In the genomic region with DNA sequence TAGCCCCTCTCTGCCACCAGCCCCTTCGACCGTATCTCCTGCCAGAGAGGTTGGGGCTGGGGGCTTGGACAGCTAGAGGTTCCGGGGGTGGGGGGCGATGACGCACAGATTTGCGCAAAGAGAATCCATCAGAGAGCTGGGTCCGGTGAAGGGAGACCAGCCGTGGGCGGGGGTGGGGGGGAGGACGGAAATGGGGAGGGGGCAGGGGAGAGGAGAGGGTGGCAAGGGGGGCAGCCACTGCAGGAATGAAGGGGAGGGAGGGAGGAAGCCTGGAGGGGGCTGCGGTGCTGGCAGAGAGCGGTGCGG, we compare ENCODE assay signal across 1 cellular context.
TF ChIP-seq lines count a peak whose summit lies in the region.

No MANE protein-coding gene starts in this region.

TF ChIP-seq in IMR-90, 13 proteins besides CTCF, POLR2A, EP300 and RAD21:
- TF ChIP-seq MXI1 (IDR thresholded peaks at IDR 0.05; ENCODE audit: borderline replicate concordance, low read depth, low read length) (no peak), RCOR1 (IDR thresholded peaks at IDR 0.05; ENCODE audit: insufficient replicate concordance, low read length) (no peak)
